ENCODE assay signal across 1 cellular context in genomic region chr2:200829258-200829655, GRCh38.
TF ChIP-seq lines count a peak whose summit lies in the region.

No MANE protein-coding gene starts in this region.

TF ChIP-seq in HCT116, 20 proteins besides CTCF, POLR2A, EP300 and RAD21:
- TF ChIP-seq TCF7L2 (IDR thresholded peaks at IDR 0.05; ENCODE audit: borderline replicate concordance, extremely low read depth, insufficient read depth, insufficient read length) (no peak), SP1 (IDR thresholded peaks at IDR 0.05; ENCODE audit: low read depth) (no peak), POLR2AphosphoS5 (IDR thresholded peaks at IDR 0.05; ENCODE audit: low read depth, low read length) (no peak), ELF1 (IDR thresholded peaks at IDR 0.05; ENCODE audit: borderline replicate concordance, low read depth) (no peak), ZFX (IDR thresholded peaks at IDR 0.05) (no peak), ZBTB33 (IDR thresholded peaks at IDR 0.05; ENCODE audit: extremely low read depth, insufficient replicate concordance, low read length) (no peak), MAX (IDR thresholded peaks at IDR 0.05) (no peak), CEBPB (IDR thresholded peaks at IDR 0.05; ENCODE audit: low read depth) (no peak), EZH2 (IDR thresholded peaks at IDR 0.05) (no peak), ATF3 (IDR thresholded peaks at IDR 0.05) (no peak), JUND (IDR thresholded peaks at IDR 0.05) (no peak), ZNF274 (IDR thresholded peaks at IDR 0.05; ENCODE audit: low read depth, low read length) (no peak), SRF (IDR thresholded peaks at IDR 0.05; ENCODE audit: low read depth) (no peak), YY1 (IDR thresholded peaks at IDR 0.05; ENCODE audit: extremely low read depth, insufficient replicate concordance, low read depth, low read length) (no peak), EGR1 (IDR thresholded peaks at IDR 0.05; ENCODE audit: low read depth) (no peak), EZH2phosphoT487 (IDR thresholded peaks at IDR 0.05; ENCODE audit: borderline replicate concordance) (no peak)
TF ChIP-seq in HCT116: peak in this region for 0.
